Comparison of ENCODE assay signal across 8 cellular contexts in the genomic region with DNA sequence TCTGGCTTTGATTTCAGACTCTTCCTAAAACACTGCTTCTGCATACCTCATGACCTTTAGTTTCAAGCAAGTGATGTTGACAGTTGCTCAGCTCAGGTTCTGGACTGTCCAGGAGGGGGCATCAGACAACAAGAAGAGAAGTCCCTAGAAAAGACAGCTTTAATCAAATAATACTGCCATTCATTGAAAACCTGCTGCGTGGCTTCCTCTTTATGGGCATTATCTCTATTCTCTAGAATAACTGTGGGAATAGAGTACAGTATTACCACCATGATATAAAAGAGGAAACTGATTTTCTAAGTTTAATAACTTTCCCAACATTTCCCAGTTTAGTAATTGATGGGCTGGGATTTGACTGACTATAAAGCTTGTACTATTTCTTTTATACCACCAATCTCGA.
DNase-seq lines count a peak whose midpoint lies in the region; ATAC-seq and TF ChIP-seq lines count a peak whose summit lies in the region.

No MANE protein-coding gene starts in this region.

- no peaks in the 10 kb centered on the region for H3K79me2 ChIP-seq in neural cell (replicated peaks; ENCODE audit: insufficient read depth, low read length)

- TF ChIP-seq POLR2A in esophagus squamous epithelium (IDR thresholded peaks at IDR 0.05): no peak

- no peaks in the 10 kb centered on the region for H3F3A ChIP-seq in neural cell (ENCODE audit: insufficient read depth, low read length, poor library complexity, severe bottlenecking)

- POLR2A ChIA-PET in CD8-positive, alpha-beta T cell (lab: Charles Lee): no interaction called here

- H4K20me1 ChIP-seq in neural cell (ENCODE audit: insufficient read depth): no peaks in the 10 kb centered on the region

- H3K4me1 ChIP-seq in CD8-positive, alpha-beta T cell (ENCODE audit: insufficient read depth, low read length): no peaks in the 10 kb centered on the region
- H3K4me1 ChIP-seq in esophagus squamous epithelium: peaks cover 0 to 30% (median 12%) of the 10 kb centered on the region in 3 donors
- H3K4me1 ChIP-seq in upper lobe of right lung: no peaks in the 10 kb centered on the region

- H3K9me3 Mint-ChIP-seq in CD8-positive, alpha-beta T cell: no peaks in the 10 kb centered on the region

- CTCF ChIA-PET in CD8-positive, alpha-beta T cell (lab: Charles Lee): interaction anchor here (0.5 to 1.9 kb wide), 18 partner anchors 8 to 1287 kb away, joined by 3 to 14 read pairs (median 4); no protein-coding TSS in a partner anchor

- no peaks in the 10 kb centered on the region for H3K27me3 ChIP-seq in CD8-positive, alpha-beta T cell (ENCODE audit: insufficient read depth, low read length)
- no peaks in the 10 kb centered on the region for H3K27me3 ChIP-seq in esophagus squamous epithelium
- no peaks in the 10 kb centered on the region for H3K27me3 ChIP-seq in neural cell (ENCODE audit: insufficient read depth, low read depth, low read length)
- H3K27me3 ChIP-seq in upper lobe of right lung: no peaks in the 10 kb centered on the region

- peak; percentile 40 for ATAC-seq in CD8-positive, alpha-beta T cell
- ATAC-seq in GM19351 (IDR thresholded peaks at IDR 0.05; ENCODE audit: unreplicated experiment): peak; percentile 73
- ATAC-seq in upper lobe of right lung: peak; percentile 85

- TF ChIP-seq RAD21 in neural cell (conservative IDR thresholded peaks at IDR 0.05): peak; percentile 75

- peak; percentile 4 to 58 (median 42) for DNase-seq in CD8-positive, alpha-beta T cell
- DNase-seq in HK-2 (ENCODE audit: unreplicated experiment) (peak; percentile 47), NCI-H82 treated with DMSO at 0.1 percent for 48 hours (lab: John Stamatoyannopoulos, UW; ENCODE audit: unreplicated experiment) (peak; percentile 58), esophagus squamous epithelium (lab: John Stamatoyannopoulos, UW) (no peak), upper lobe of right lung (no peak)
- peak; percentile 0 for DNase-seq in activated CD8-positive, alpha-beta memory T cell treated with anti-CD3 and anti-CD28 coated beads, Interleukin-2, amount 50 U/mL, for 1 hour (ENCODE audit: extremely low read depth)

- 28 to 38% methylated on average over 2 of the region's 2 CpGs for WGBS in esophagus squamous epithelium, 2 donors

- H3K4me3 Mint-ChIP-seq in CD8-positive, alpha-beta T cell: no peak overlapping the region

- peaks cover 5% of the 10 kb centered on the region for H3K36me3 Mint-ChIP-seq in CD8-positive, alpha-beta T cell

- H3K27ac Mint-ChIP-seq in CD8-positive, alpha-beta T cell: no peak overlapping the region

- no peaks in the 10 kb centered on the region for H3K27me3 Mint-ChIP-seq in CD8-positive, alpha-beta T cell (ENCODE audit: low read depth)

- H3K9ac ChIP-seq in neural cell (ENCODE audit: low read length): no peak overlapping the region

- no peak overlapping the region for H3K4me3 ChIP-seq in CD8-positive, alpha-beta T cell (ENCODE audit: low read depth, low read length)
- H3K4me3 ChIP-seq in esophagus squamous epithelium: no peak overlapping the region
- H3K4me3 ChIP-seq in neural cell (ENCODE audit: low read length): no peak overlapping the region
- H3K4me3 ChIP-seq in upper lobe of right lung: no peak overlapping the region

- H2AFZ ChIP-seq in neural cell (ENCODE audit: low read depth, low read length): no peak overlapping the region

- TF ChIP-seq EP300 in neural cell (conservative IDR thresholded peaks at IDR 0.05; ENCODE audit: poor library complexity, severe bottlenecking): no peak

- TF ChIP-seq CTCF in CD8-positive, alpha-beta T cell (IDR thresholded peaks at IDR 0.05): peak; percentile 56
- TF ChIP-seq CTCF in esophagus squamous epithelium (IDR thresholded peaks at IDR 0.05): peak; percentile 13 to 66 (median 60)
- TF ChIP-seq CTCF in neural cell (IDR thresholded peaks at IDR 0.05; ENCODE audit: poor library complexity, severe bottlenecking): peak; percentile 68
- TF ChIP-seq CTCF in upper lobe of right lung (IDR thresholded peaks at IDR 0.05): peak; percentile 67

- H3K9me2 ChIP-seq in neural cell (ENCODE audit: insufficient read depth, low read length): no peaks in the 10 kb centered on the region

- no peaks in the 10 kb centered on the region for H3K36me3 ChIP-seq in CD8-positive, alpha-beta T cell (ENCODE audit: insufficient read depth, low read length)
- H3K36me3 ChIP-seq in esophagus squamous epithelium (no peaks in the 10 kb centered on the region), neural cell (ENCODE audit: insufficient read depth, low read length) (no peaks in the 10 kb centered on the region), upper lobe of right lung (no peaks in the 10 kb centered on the region)

- no peak overlapping the region for H3K4me2 ChIP-seq in neural cell (ENCODE audit: low read length)

- H3K9me3 ChIP-seq in CD8-positive, alpha-beta T cell (ENCODE audit: low read length): no peaks in the 10 kb centered on the region
- H3K9me3 ChIP-seq in esophagus squamous epithelium (no peaks in the 10 kb centered on the region), neural cell (ENCODE audit: low read length) (no peaks in the 10 kb centered on the region), upper lobe of right lung (no peaks in the 10 kb centered on the region)

- no peak overlapping the region for H3K27ac ChIP-seq in CD8-positive, alpha-beta T cell (ENCODE audit: low read depth, low read length)
- H3K27ac ChIP-seq in esophagus squamous epithelium (no peak overlapping the region), neural cell (ENCODE audit: low read length) (no peak overlapping the region), upper lobe of right lung (no peak overlapping the region)

- intact Hi-C loops in CD8-positive, alpha-beta T cell (cut with DNase I, micrococcal nuclease): loop anchor here (1.0 to 10.0 kb wide), 6 partner anchors 222 to 1895 kb away; no protein-coding TSS in a partner anchor
- intact Hi-C loops in esophagus squamous epithelium (cut with DNase I): no loop called here
- intact Hi-C loops in upper lobe of right lung (cut with DNase I): no loop called here

- peaks cover 3% of the 10 kb centered on the region for H3K4me1 Mint-ChIP-seq in CD8-positive, alpha-beta T cell (ENCODE audit: low read depth)

TF ChIP-seq in neural cell, 6 proteins besides CTCF, POLR2A, EP300 and RAD21:
- TF ChIP-seq SMC3 (conservative IDR thresholded peaks at IDR 0.05; ENCODE audit: poor library complexity) (peak; percentile 69), EZH2 (IDR thresholded peaks at IDR 0.05; ENCODE audit: borderline replicate concordance, insufficient read depth, low read length, poor library complexity, severe bottlenecking) (no peak)
TF ChIP-seq in neural cell: peak in this region for 1.

Comparison
In these comparisons a context has a peak if more than half of its experiments do, and no peak if none do; other contexts are left out.
1. DNase-seq: peak in CD8-positive, alpha-beta T cell (7 of 7), HK-2 (single experiment), NCI-H82 treated with DMSO at 0.1 percent for 48 hours (single experiment) and activated CD8-positive, alpha-beta memory T cell treated with anti-CD3 and anti-CD28 coated beads, Interleukin-2, amount 50 U/mL, for 1 hour (single experiment); none in esophagus squamous epithelium (single experiment) and upper lobe of right lung (single experiment).
2. intact Hi-C loops: an anchor here in CD8-positive, alpha-beta T cell (1.0 to 10.0 kb wide); none called in esophagus squamous epithelium and upper lobe of right lung.
3. Peak in every context shown above with its lines, with median percentiles within 50 percentile points of each other: ATAC-seq and CTCF ChIP-seq.